31 cellular contexts compared by ENCODE assay signal in the genomic region with DNA sequence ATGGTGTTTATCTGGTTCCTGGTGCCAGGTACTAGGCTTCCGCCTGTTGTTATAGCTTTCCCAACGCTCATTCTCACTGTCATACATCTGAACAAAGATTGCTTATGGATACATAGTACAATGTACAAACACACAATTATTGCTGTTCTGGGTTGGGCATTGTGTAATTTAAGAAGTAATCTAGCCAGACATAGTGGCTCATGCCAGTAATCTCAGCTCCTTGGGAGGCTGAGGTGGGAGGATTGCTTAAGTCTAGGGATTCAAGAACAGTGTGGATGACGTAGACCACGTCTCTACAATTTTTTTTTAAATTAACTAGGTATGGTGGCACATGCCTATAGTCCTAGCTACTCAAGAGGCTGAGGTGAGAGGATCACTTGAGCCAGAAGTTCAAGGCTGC.
"Had no signal": no experiment of that assay in that cellular context is flagged by ENCODE, and none has a peak within 500 bp of the region (broad histone marks: within the 10 kb centered on the region; RNA-seq: fewer than 3 reads in every experiment).

No MANE protein-coding gene starts in this region.

- H3K27me3 ChIP-seq: brain microvascular endothelial cell, dorsolateral prefrontal cortex, heart left ventricle had no signal

- ATAC-seq: activated naive CD4-positive, alpha-beta T cell treated with anti-CD3 and anti-CD28 coated beads, Interleukin-2, amount 50 U/mL, for 72 hours; activated T-cell treated with anti-CD3 and anti-CD28 coated beads, Interleukin-2, amount 50 U/mL, for 72 hours; esophagus mucosa; heart left ventricle; T-helper 17 cell; WTC11 had no signal

- H3K36me3 ChIP-seq: brain microvascular endothelial cell had no signal

- H3K4me1 ChIP-seq: heart left ventricle had no signal

- H3K27ac ChIP-seq: brain microvascular endothelial cell, dorsolateral prefrontal cortex, heart left ventricle, VCaP had no signal

- FAIRE-seq: astrocyte, bronchial epithelial cell, frontal cortex had no signal

- H3K4me3 ChIP-seq: dorsolateral prefrontal cortex, heart left ventricle had no signal

- DNase-seq: activated CD4-positive, alpha-beta memory T cell treated with anti-CD3 and anti-CD28 coated beads, Interleukin-2, amount 10 ng/mL, durations not matched to agents 7 days and 5 days; activated CD4-positive, alpha-beta T cell treated with anti-CD3 and anti-CD28 coated beads for 1 hour; activated CD4-positive, alpha-beta T cell treated with anti-CD3 and anti-CD28 coated beads for 4 hours; activated CD4-positive, alpha-beta T cell treated with anti-CD3 and anti-CD28 coated beads, Interleukin-2, amount 10 ng/mL, durations not matched to agents 7 days and 5 days; activated CD4-positive, alpha-beta T cell treated with anti-CD3 and anti-CD28 coated beads, Interleukin-2, amount 50 U/mL, for 4 hours; activated CD8-positive, alpha-beta memory T cell treated with anti-CD3 and anti-CD28 coated beads, Interleukin-2, amount 50 U/mL, for 48 hours; activated gamma-delta T cell; activated naive CD4-positive, alpha-beta T cell; activated naive CD4-positive, alpha-beta T cell treated with anti-CD3 and anti-CD28 coated beads, Interleukin-2, amount 10 ng/mL, durations not matched to agents 7 days and 5 days; activated naive CD8-positive, alpha-beta T cell treated with anti-CD3 and anti-CD28 coated beads, Interleukin-2, amount 10 ng/mL, durations not matched to agents 7 days and 5 days; activated T-cell treated with anti-CD3 and anti-CD28 coated beads for 4 hours; activated T-cell treated with anti-CD3 and anti-CD28 coated beads, Interleukin-2, amount 50 U/mL, for 24 hours; activated T-cell treated with anti-CD3 and anti-CD28 coated beads, Interleukin-2, amount 50 U/mL, for 72 hours; amniotic stem cell; anterior cingulate cortex; brain microvascular endothelial cell; dorsolateral prefrontal cortex; effector memory CD4-positive, alpha-beta T cell; endodermal cell; foreskin fibroblast; heart left ventricle; T-helper 1 cell; T-helper 17 cell; T1000 had no signal
